1 cellular context compared by ENCODE assay signal in the genomic region with DNA sequence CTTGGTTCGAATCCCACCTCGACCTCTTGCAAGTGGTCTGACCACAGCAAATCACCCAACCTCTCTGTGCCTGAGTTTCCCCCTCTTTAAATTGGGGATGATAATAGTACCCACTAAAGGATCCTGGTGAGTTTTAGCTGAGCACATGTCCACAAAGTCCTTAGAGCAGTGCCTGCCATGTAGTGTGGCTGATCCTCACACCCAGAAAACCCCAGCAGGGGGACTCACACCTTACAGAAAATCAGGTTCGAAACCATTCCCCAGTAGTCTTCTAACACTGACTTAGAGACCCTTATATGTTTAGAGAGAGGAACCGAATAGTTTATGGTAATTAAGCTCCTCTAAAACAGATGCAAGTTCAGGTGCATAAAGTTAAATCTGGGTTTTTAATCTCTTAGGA.
TF ChIP-seq lines count a peak whose summit lies in the region.

No MANE protein-coding gene starts in this region.

TF ChIP-seq in IMR-90, 13 proteins besides CTCF, POLR2A, EP300 and RAD21 (continued from another document):
- no peak for TF ChIP-seq BHLHE40 (IDR thresholded peaks at IDR 0.05; ENCODE audit: low read depth, low read length)
- TF ChIP-seq MXI1 (IDR thresholded peaks at IDR 0.05; ENCODE audit: borderline replicate concordance, low read depth, low read length) = no peak
- TF ChIP-seq CHD1 (IDR thresholded peaks at IDR 0.05; ENCODE audit: low read depth, low read length) = no peak
- no peak for TF ChIP-seq RCOR1 (IDR thresholded peaks at IDR 0.05; ENCODE audit: insufficient replicate concordance, low read length)
- TF ChIP-seq FOS (IDR thresholded peaks at IDR 0.05; ENCODE audit: low read depth, low read length) = no peak
- no peak for TF ChIP-seq NFE2L2 (IDR thresholded peaks at IDR 0.05; ENCODE audit: low read depth, low read length)
- TF ChIP-seq MAZ (IDR thresholded peaks at IDR 0.05; ENCODE audit: borderline replicate concordance, low read depth, low read length) = no peak
